ENCODE assay signal across 8 cellular contexts in genomic region chr11:16737860-16738197, GRCh38. TPM values are rescaled to one million over a fixed set of nuclear protein-coding genes. Genes with fewer than 3 reads are reported as not detected.
A peak's percentile ranks its signal among the peaks of the same experiment; 100 is the strongest.
DNase-seq lines count a peak whose midpoint lies in the region; ATAC-seq and TF ChIP-seq lines count a peak whose summit lies in the region.

No MANE protein-coding gene starts in this region.

- no peak for TF ChIP-seq EP300 in neural cell (conservative IDR thresholded peaks at IDR 0.05; ENCODE audit: poor library complexity, severe bottlenecking)

- H3K9me3 ChIP-seq in CD8-positive, alpha-beta T cell (ENCODE audit: low read length): no peaks in the 10 kb centered on the region
- H3K9me3 ChIP-seq in IMR-90 (ENCODE audit: control insufficient read depth, insufficient read depth, low read length): no peaks in the 10 kb centered on the region
- no peaks in the 10 kb centered on the region for H3K9me3 ChIP-seq in duodenal mucosa (ENCODE audit: control insufficient read depth in 1 of 2, low read length in 2 of 2)
- H3K9me3 ChIP-seq in neural cell (ENCODE audit: low read length): peaks cover 3% of the 10 kb centered on the region

- H3K27me3 Mint-ChIP-seq in CD8-positive, alpha-beta T cell (ENCODE audit: low read depth): no peaks in the 10 kb centered on the region

- TF ChIP-seq CTCF in CD8-positive, alpha-beta T cell (IDR thresholded peaks at IDR 0.05): no peak
- TF ChIP-seq CTCF in IMR-90 (conservative IDR thresholded peaks at IDR 0.05; ENCODE audit: low read depth, low read length) (no peak), neural cell (IDR thresholded peaks at IDR 0.05; ENCODE audit: poor library complexity, severe bottlenecking) (no peak)

- dilution Hi-C loops in IMR-90 (cut with HindIII; ENCODE audit: low sequenced_read_pairs, unreplicated experiment): no loop called here

- peak overlapping the region; percentile 100 for H3K4ac ChIP-seq in IMR-90 (ENCODE audit: low read depth, low read length)

- no peak for DNase-seq in CD8-positive, alpha-beta T cell
- DNase-seq in IMR-90: peak; percentile 4
- no peak for DNase-seq in activated CD8-positive, alpha-beta memory T cell treated with anti-CD3 and anti-CD28 coated beads for 24 hours
- no peak for DNase-seq in COLO829 (ENCODE audit: low spot score)
- no peak for DNase-seq in NCI-H526 (lab: John Stamatoyannopoulos, UW)

- no peaks in the 10 kb centered on the region for H3K27me3 ChIP-seq in CD8-positive, alpha-beta T cell (ENCODE audit: insufficient read depth, low read length)
- H3K27me3 ChIP-seq in IMR-90 (ENCODE audit: control insufficient read depth, insufficient read depth, low read length): no peaks in the 10 kb centered on the region
- H3K27me3 ChIP-seq in duodenal mucosa (ENCODE audit: control insufficient read depth in 1 of 2, insufficient read depth in 2 of 2, low read length in 2 of 2): no peaks in the 10 kb centered on the region
- no peaks in the 10 kb centered on the region for H3K27me3 ChIP-seq in neural cell (ENCODE audit: insufficient read depth, low read depth, low read length)

- H2BK120ac ChIP-seq in IMR-90 (ENCODE audit: low read depth, low read length): no peak overlapping the region

- H3K36me3 ChIP-seq in CD8-positive, alpha-beta T cell (ENCODE audit: insufficient read depth, low read length): no peaks in the 10 kb centered on the region
- peaks cover 7% of the 10 kb centered on the region for H3K36me3 ChIP-seq in IMR-90 (ENCODE audit: control insufficient read depth, insufficient read depth, low read length)
- peaks cover 0 to 5% of the 10 kb centered on the region in 2 donors for H3K36me3 ChIP-seq in duodenal mucosa (ENCODE audit: control insufficient read depth in 1 of 2, insufficient read depth in 2 of 2, low read length in 2 of 2)
- H3K36me3 ChIP-seq in neural cell (ENCODE audit: insufficient read depth, low read length): no peaks in the 10 kb centered on the region

- H2BK15ac ChIP-seq in IMR-90 (ENCODE audit: low read depth, low read length): 0 out of 3 replicates have a peak overlapping the region, but pooled peaks have one; percentile 74

- H3K4me1 Mint-ChIP-seq in CD8-positive, alpha-beta T cell (ENCODE audit: low read depth): peaks cover 20% of the 10 kb centered on the region

- POLR2A ChIA-PET in CD8-positive, alpha-beta T cell (lab: Charles Lee): interaction anchor here (0.7 to 3.3 kb wide), 5 partner anchors 10 to 340 kb away, joined by 3 to 11 read pairs (median 4); partner anchors contain the start of gene RPS13
- POLR2A ChIA-PET in IMR-90 (lab: Charles Lee; ENCODE audit: unreplicated experiment): interaction anchor here (1.0 kb wide), 1 partner anchor 130 kb away, joined by 3 read pairs; no protein-coding TSS in a partner anchor

- H3K14ac ChIP-seq in IMR-90 (replicated peaks; ENCODE audit: low read depth, low read length): peak overlapping the region; percentile 100

- TF ChIP-seq RAD21 in IMR-90 (IDR thresholded peaks at IDR 0.05; ENCODE audit: low read length): no peak
- TF ChIP-seq RAD21 in neural cell (conservative IDR thresholded peaks at IDR 0.05): no peak

- in situ Hi-C loops in IMR-90 (cut with MboI; ENCODE audit: low sequenced_read_pairs): no loop called here

- CTCF ChIA-PET in CD8-positive, alpha-beta T cell (lab: Charles Lee): interaction anchor here (1.0 kb wide), 1 partner anchor 47 kb away, joined by 4 read pairs; no protein-coding TSS in a partner anchor
- CTCF ChIA-PET in IMR-90 (lab: Yijun Ruan, JAX): interaction anchor here (0.6 kb wide), 3 partner anchors 1185 to 1926 kb away, joined by 3 to 7 read pairs (median 5); no protein-coding TSS in a partner anchor

- no peak for TF ChIP-seq POLR2A in IMR-90 (IDR thresholded peaks at IDR 0.05; ENCODE audit: low read depth, low read length)

- peak overlapping the region; percentile 97 to 98 for H4K8ac ChIP-seq in IMR-90 (ENCODE audit: low read depth in 2 of 2, low read length in 2 of 2)

- peaks cover 17% of the 10 kb centered on the region for H3K36me3 Mint-ChIP-seq in CD8-positive, alpha-beta T cell

- H4K20me1 ChIP-seq in IMR-90 (ENCODE audit: insufficient read depth, low read length) (peaks cover 19% of the 10 kb centered on the region; the same call in 1 of the 2 replicates), neural cell (ENCODE audit: insufficient read depth) (no peaks in the 10 kb centered on the region)

- peak overlapping the region; percentile 100 for H3K56ac ChIP-seq in IMR-90 (ENCODE audit: extremely low read depth, insufficient read depth, low read length)

- H3K4me2 ChIP-seq in IMR-90 (ENCODE audit: low read depth, low read length): peak overlapping the region; percentile 90
- H3K4me2 ChIP-seq in neural cell (ENCODE audit: low read length): peak overlapping the region; percentile 60

- peak overlapping the region; percentile 95 for H2BK5ac ChIP-seq in IMR-90 (ENCODE audit: low read depth, low read length, poor library complexity, severe bottlenecking)

- no peaks in the 10 kb centered on the region for H3F3A ChIP-seq in neural cell (ENCODE audit: insufficient read depth, low read length, poor library complexity, severe bottlenecking)

- H3K9ac ChIP-seq in IMR-90 (ENCODE audit: low read depth, low read length) (peak overlapping the region; percentile 99), duodenal mucosa (ENCODE audit: low read depth in 1 of 2, low read length in 2 of 2) (peak overlapping the region; percentile 99 to 100), neural cell (ENCODE audit: low read length) (peak overlapping the region; percentile 97)

- peaks cover 3% of the 10 kb centered on the region; the same call in 1 of the 2 replicates for H3K9me1 ChIP-seq in IMR-90 (ENCODE audit: insufficient read depth, low read length)

- H2AFZ ChIP-seq in IMR-90 (replicated peaks; ENCODE audit: low read length, poor library complexity) (peak overlapping the region; percentile 99), neural cell (ENCODE audit: low read depth, low read length) (peak overlapping the region; percentile 75)

- H2AK5ac ChIP-seq in IMR-90 (ENCODE audit: low read depth, low read length): peak overlapping the region; percentile 65; the same call in 1 of the 2 replicates

- peak overlapping the region; percentile 97; the same call in 1 of the 2 replicates for H4K91ac ChIP-seq in IMR-90 (ENCODE audit: insufficient read depth, low read depth, low read length)

- peak overlapping the region; percentile 98 for H3K18ac ChIP-seq in IMR-90 (ENCODE audit: low read depth, low read length)

- H2BK20ac ChIP-seq in IMR-90 (ENCODE audit: low read depth, low read length): no peak overlapping the region

- ATAC-seq in CD8-positive, alpha-beta T cell: no peak
- ATAC-seq in GM21447 (IDR thresholded peaks at IDR 0.05; ENCODE audit: unreplicated experiment) (peak; percentile 11), IMR-90 (ENCODE audit: low read depth) (peak; percentile 22)

- no peak overlapping the region for H3K27ac Mint-ChIP-seq in CD8-positive, alpha-beta T cell

- peak overlapping the region; percentile 99 for H4K5ac ChIP-seq in IMR-90 (ENCODE audit: low read depth, low read length)

- H3K27ac ChIP-seq in CD8-positive, alpha-beta T cell (ENCODE audit: low read depth, low read length): peak overlapping the region; percentile 100
- H3K27ac ChIP-seq in IMR-90 (ENCODE audit: insufficient read depth, low read length): peak overlapping the region; percentile 94
- peak overlapping the region; percentile 73 for H3K27ac ChIP-seq in duodenal mucosa (ENCODE audit: low read depth, low read length)
- peak overlapping the region; percentile 99 for H3K27ac ChIP-seq in neural cell (ENCODE audit: low read length)

- H3K23ac ChIP-seq in IMR-90 (ENCODE audit: low read depth, low read length): peak overlapping the region; percentile 100

- H2AK9ac ChIP-seq in IMR-90 (replicated peaks; ENCODE audit: low read depth, low read length, poor library complexity): peak overlapping the region; percentile 97

- H3K9me2 ChIP-seq in neural cell (ENCODE audit: insufficient read depth, low read length): no peaks in the 10 kb centered on the region

- peaks cover 0 to 22% of the 10 kb centered on the region in 2 experiments; a peak in 2 of 4 replicates for H3K79me1 ChIP-seq in IMR-90 (ENCODE audit: low read depth in 1 of 2, low read length in 2 of 2)

- peak overlapping the region; percentile 95 for H3K4me3 ChIP-seq in CD8-positive, alpha-beta T cell (ENCODE audit: low read depth, low read length)
- H3K4me3 ChIP-seq in IMR-90 (ENCODE audit: insufficient read depth, low read depth, low read length) (peak overlapping the region; percentile 89), duodenal mucosa (ENCODE audit: low read depth in 1 of 2, low read length in 2 of 2) (peak overlapping the region; percentile 98 to 100), neural cell (ENCODE audit: low read length) (peak overlapping the region; percentile 75)

- BruUV-seq in IMR-90 (replicated peaks; lab: Mats Ljungman, UMichigan): TSS peak; percentile 95

- H3K9me3 Mint-ChIP-seq in CD8-positive, alpha-beta T cell: no peaks in the 10 kb centered on the region

- H3K4me3 Mint-ChIP-seq in CD8-positive, alpha-beta T cell: no peak overlapping the region

- peaks cover 31% of the 10 kb centered on the region for H3K4me1 ChIP-seq in CD8-positive, alpha-beta T cell (ENCODE audit: insufficient read depth, low read length)
- H3K4me1 ChIP-seq in IMR-90 (ENCODE audit: control insufficient read depth, insufficient read depth, low read length) (0 out of 2 replicates have a peak, but pooled peaks cover 2% of the 10 kb centered on the region), duodenal mucosa (ENCODE audit: control insufficient read depth in 1 of 2, insufficient read depth in 2 of 2, low read length in 2 of 2) (peaks cover 19 to 22% of the 10 kb centered on the region in 2 donors)

- H3K79me2 ChIP-seq in neural cell (replicated peaks; ENCODE audit: insufficient read depth, low read length): peaks cover 43% of the 10 kb centered on the region

- intact Hi-C loops in CD8-positive, alpha-beta T cell (cut with DNase I, micrococcal nuclease): loop anchor here (1.0 to 10.0 kb wide), 9 partner anchors 339 to 1897 kb away; partner anchors contain the start of genes NUCB2 (in 2 of the 2), RPS13 (in 2 of the 2), SERGEF (in 2 of the 2) and GTF2H1 (in 1 of the 2)
- intact Hi-C loops in IMR-90 (cut with micrococcal nuclease): loop anchor here (10.0 kb wide), 1 partner anchor 1083 kb away; no protein-coding TSS in a partner anchor

- WGBS in IMR-90 (ENCODE audit: extremely low coverage in 2 of 2, insufficient read length in 1 of 2), 2 experiments: no CpG with 5 or more reads among the region's 6 CpGs

TF ChIP-seq in IMR-90, 13 proteins besides CTCF, POLR2A, EP300 and RAD21 (continues in another document):
- TF ChIP-seq CHD1 (IDR thresholded peaks at IDR 0.05; ENCODE audit: low read depth, low read length): 0 out of 2 replicates have a peak, but pooled peaks have one; percentile 9

TF ChIP-seq in neural cell, 6 proteins besides CTCF, POLR2A, EP300 and RAD21 (continues in another document):
- peak; percentile 12 for TF ChIP-seq SMC3 (conservative IDR thresholded peaks at IDR 0.05; ENCODE audit: poor library complexity)

RNA-seq across cellular contexts. Expression of gene C11orf58, which starts 0.6 kb away (rescaled TPM):
- total RNA-seq in CD8-positive, alpha-beta T cell: 100 to 1,000 TPM; 148 to 157 TPM
- 53.8 and 238 TPM in 2 replicates for total RNA-seq in IMR-90 (2012; rRNA removed)
- polyA plus RNA-seq in IMR-90 (2012; rRNA removed) (67.8 and 77.2 TPM in 2 replicates), neural cell (217 and 226 TPM in 2 replicates)
- 27.7 and 30.2 TPM in 2 replicates for polyA plus RNA-seq in IMR-90 (2012; cell fraction: cytosol; rRNA removed)
- 10.2 and 52.0 TPM in 2 replicates for polyA plus RNA-seq in IMR-90 (2012; cell fraction: nucleus; rRNA removed; ENCODE audit: low replicate concordance)
- polyA minus RNA-seq in neural cell: 227 and 241 TPM in 2 replicates
